15 cellular contexts compared by ENCODE assay signal in the genomic region with DNA sequence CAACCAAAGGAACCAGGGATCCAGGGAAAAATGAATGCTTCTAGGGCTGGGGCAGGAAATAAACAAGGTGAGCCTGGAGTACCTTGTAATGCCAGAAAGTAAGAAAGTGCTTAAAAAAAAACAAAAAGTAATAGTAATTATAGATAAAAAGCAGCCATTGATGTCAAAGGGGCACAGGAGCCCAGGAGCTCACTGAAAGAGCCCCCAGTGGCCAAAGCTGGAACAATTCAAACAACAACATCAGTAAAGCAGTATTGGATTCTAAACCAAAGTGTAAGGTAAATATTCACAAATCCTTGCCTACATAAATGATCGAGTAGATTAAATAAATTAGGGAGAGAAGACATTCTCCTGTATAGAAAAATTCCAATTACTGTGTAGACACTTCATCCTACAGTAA.
DNase-seq lines count a peak whose midpoint lies in the region; ATAC-seq and TF ChIP-seq lines count a peak whose summit lies in the region.
"Had no signal": no experiment of that assay in that cellular context is flagged by ENCODE, and none has a peak within 500 bp of the region (broad histone marks: within the 10 kb centered on the region; RNA-seq: fewer than 3 reads in every experiment).

No MANE protein-coding gene starts in this region.

- no peak for ATAC-seq in natural killer cell treated with Interleukin-12 subunit alpha and Interleukin-12 subunit beta and Interleukin-15 and Interleukin-18, amount 100 ng/mL, for 72 hours
- no peak for ATAC-seq in aorta (ENCODE audit: low FRiP score)
- ATAC-seq: activated CD4-positive, CD25-positive, alpha-beta regulatory T cell treated with anti-CD3 and anti-CD28 coated beads, Interleukin-2, amount 50 U/mL, for 24 hours had no signal

- POLR2A ChIA-PET in MCF 10A (lab: Yijun Ruan, JAX): no interaction called here

- H3K27ac Mint-ChIP-seq in MCF 10A (ENCODE audit: low read depth, unreplicated experiment) (no peak overlapping the region), endodermal cell (no peak overlapping the region)
- H3K27ac Mint-ChIP-seq in natural killer cell treated with Interleukin-12 subunit alpha and Interleukin-12 subunit beta and Interleukin-15 and Interleukin-18, amount 100 ng/mL, for 72 hours: no peak overlapping the region
- H3K27ac Mint-ChIP-seq: CD14-positive monocyte had no signal

- no TSS peak for BruUV-seq in MCF 10A (replicated peaks; lab: Mats Ljungman, UMichigan)

- H3K27me3 ChIP-seq in breast epithelium (no peaks in the 10 kb centered on the region), endodermal cell (ENCODE audit: control insufficient read depth, insufficient read depth, low read length, poor library complexity, severe bottlenecking) (no peaks in the 10 kb centered on the region), smooth muscle cell (ENCODE audit: low read depth) (no peaks in the 10 kb centered on the region), prostate gland (replicated peaks; ENCODE audit: insufficient read depth) (no peaks in the 10 kb centered on the region), aorta (ENCODE audit: control insufficient read depth in 1 of 2, insufficient read depth in 2 of 2, low read length in 1 of 2) (no peaks in the 10 kb centered on the region)
- H3K27me3 ChIP-seq: colonic mucosa, Peyer's patch had no signal

- H2AFZ ChIP-seq in smooth muscle cell (ENCODE audit: low read depth): no peak overlapping the region

- no peaks in the 10 kb centered on the region for H4K20me1 ChIP-seq in smooth muscle cell (ENCODE audit: low read depth)

- no peaks in the 10 kb centered on the region for H3K9me3 ChIP-seq in breast epithelium
- H3K9me3 ChIP-seq in endodermal cell (ENCODE audit: control insufficient read depth, low read length): peaks cover 10% of the 10 kb centered on the region
- H3K9me3 ChIP-seq in smooth muscle cell (replicated peaks; ENCODE audit: low read depth): no peaks in the 10 kb centered on the region
- no peaks in the 10 kb centered on the region for H3K9me3 ChIP-seq in prostate gland
- no peaks in the 10 kb centered on the region for H3K9me3 ChIP-seq in aorta (ENCODE audit: control insufficient read depth, low read length)
- H3K9me3 ChIP-seq: colonic mucosa, mucosa of descending colon, Peyer's patch had no signal

- H3K4me1 Mint-ChIP-seq in MCF 10A (ENCODE audit: insufficient read depth, unreplicated experiment) (no peaks in the 10 kb centered on the region), endodermal cell (no peaks in the 10 kb centered on the region)
- H3K4me1 Mint-ChIP-seq in natural killer cell treated with Interleukin-12 subunit alpha and Interleukin-12 subunit beta and Interleukin-15 and Interleukin-18, amount 100 ng/mL, for 72 hours (ENCODE audit: low read depth in 2 of 2): no peaks in the 10 kb centered on the region
- H3K4me1 Mint-ChIP-seq: CD14-positive monocyte had no signal

- peak; percentile 9 for DNase-seq in MCF 10A (ENCODE audit: unreplicated experiment)
- DNase-seq in breast epithelium (ENCODE audit: low spot score in 2 of 2): no peak
- DNase-seq in NCI-H69 (lab: John Stamatoyannopoulos, UW): peak; percentile 10
- peak; percentile 62 for DNase-seq in endodermal cell
- no peak for DNase-seq in smooth muscle cell (lab: John Stamatoyannopoulos, UW; ENCODE audit: unreplicated experiment)
- DNase-seq in natural killer cell treated with Interleukin-12 subunit alpha and Interleukin-12 subunit beta and Interleukin-15 and Interleukin-18, amount 100 ng/mL, for 72 hours (ENCODE audit: low spot score): no peak
- DNase-seq in prostate gland (ENCODE audit: low spot score): no peak
- no peak for DNase-seq in aorta
- DNase-seq: colonic mucosa, mucosa of descending colon, NCI-H1930, Peyer's patch, small intestine had no signal

- H3K27ac ChIP-seq in breast epithelium (no peak overlapping the region), endodermal cell (ENCODE audit: low read depth, low read length) (no peak overlapping the region), smooth muscle cell (ENCODE audit: low read depth) (no peak overlapping the region), prostate gland (no peak overlapping the region), aorta (ENCODE audit: low read depth in 1 of 2, low read length in 2 of 2) (no peak overlapping the region)
- H3K27ac ChIP-seq: colonic mucosa, Peyer's patch had no signal

- CTCF ChIA-PET in MCF 10A (lab: Yijun Ruan, JAX): interaction anchor here (0.6 to 1.3 kb wide), 6 partner anchors 14 to 1233 kb away, joined by 3 to 5 read pairs (median 4); no protein-coding TSS in a partner anchor

- no peak overlapping the region for H3K4me3 Mint-ChIP-seq in MCF 10A (ENCODE audit: unreplicated experiment)
- no peak overlapping the region for H3K4me3 Mint-ChIP-seq in endodermal cell
- no peak overlapping the region for H3K4me3 Mint-ChIP-seq in natural killer cell treated with Interleukin-12 subunit alpha and Interleukin-12 subunit beta and Interleukin-15 and Interleukin-18, amount 100 ng/mL, for 72 hours
- H3K4me3 Mint-ChIP-seq: CD14-positive monocyte had no signal

- no peaks in the 10 kb centered on the region for H3K79me2 ChIP-seq in smooth muscle cell (ENCODE audit: low read depth)

- intact Hi-C loops in MCF 10A (cut with micrococcal nuclease): no loop called here
- intact Hi-C loops in breast epithelium (cut with DNase I; ENCODE audit: low total_unique reads): loop anchor here (5.0 kb wide), 1 partner anchor 1851 kb away; no protein-coding TSS in a partner anchor
- intact Hi-C loops in prostate gland (cut with DNase I): no loop called here
- intact Hi-C loops in aorta (cut with DNase I): no loop called here

- no peaks in the 10 kb centered on the region for H3F3A ChIP-seq in smooth muscle cell (ENCODE audit: low read depth)

- H3K27me3 Mint-ChIP-seq in MCF 10A (ENCODE audit: insufficient read depth, unreplicated experiment): no peaks in the 10 kb centered on the region
- no peaks in the 10 kb centered on the region for H3K27me3 Mint-ChIP-seq in endodermal cell (ENCODE audit: insufficient read depth)
- H3K27me3 Mint-ChIP-seq in natural killer cell treated with Interleukin-12 subunit alpha and Interleukin-12 subunit beta and Interleukin-15 and Interleukin-18, amount 100 ng/mL, for 72 hours: peaks cover 22 to 43% of the 10 kb centered on the region in 2 donors

- no peak overlapping the region for H3K4me3 ChIP-seq in breast epithelium
- no peak overlapping the region for H3K4me3 ChIP-seq in endodermal cell (ENCODE audit: low read length)
- H3K4me3 ChIP-seq in smooth muscle cell: no peak overlapping the region
- H3K4me3 ChIP-seq in prostate gland: no peak overlapping the region
- H3K4me3 ChIP-seq in aorta (ENCODE audit: low read length in 2 of 2): no peak overlapping the region
- H3K4me3 ChIP-seq: colonic mucosa, mucosa of descending colon, Peyer's patch had no signal

- H3K4me2 ChIP-seq in smooth muscle cell: no peak overlapping the region

- H3K36me3 Mint-ChIP-seq in MCF 10A (ENCODE audit: insufficient read depth, unreplicated experiment) (no peaks in the 10 kb centered on the region), endodermal cell (ENCODE audit: low read depth) (no peaks in the 10 kb centered on the region)
- peaks cover 6% of the 10 kb centered on the region for H3K36me3 Mint-ChIP-seq in natural killer cell treated with Interleukin-12 subunit alpha and Interleukin-12 subunit beta and Interleukin-15 and Interleukin-18, amount 100 ng/mL, for 72 hours
- H3K36me3 Mint-ChIP-seq: CD14-positive monocyte had no signal

- TF ChIP-seq CTCF in MCF 10A (IDR thresholded peaks at IDR 0.05; ENCODE audit: unreplicated experiment) (no peak), breast epithelium (IDR thresholded peaks at IDR 0.05) (no peak), endodermal cell (conservative IDR thresholded peaks at IDR 0.05) (peak; percentile 77), smooth muscle cell (IDR thresholded peaks at IDR 0.05; ENCODE audit: borderline replicate concordance, insufficient read depth, poor library complexity, severe bottlenecking) (peak; percentile 30), prostate gland (IDR thresholded peaks at IDR 0.05) (peak in 1 of 4 experiments; percentile 3)

- TF ChIP-seq POLR2A in breast epithelium (IDR thresholded peaks at IDR 0.05) (no peak), prostate gland (IDR thresholded peaks at IDR 0.05) (no peak)

- H3K9me3 Mint-ChIP-seq in MCF 10A (ENCODE audit: unreplicated experiment) (peaks cover 10% of the 10 kb centered on the region), endodermal cell (peaks cover 8% of the 10 kb centered on the region)
- no peaks in the 10 kb centered on the region for H3K9me3 Mint-ChIP-seq in natural killer cell treated with Interleukin-12 subunit alpha and Interleukin-12 subunit beta and Interleukin-15 and Interleukin-18, amount 100 ng/mL, for 72 hours

- H3K4me1 ChIP-seq in breast epithelium: no peaks in the 10 kb centered on the region
- no peaks in the 10 kb centered on the region for H3K4me1 ChIP-seq in endodermal cell (ENCODE audit: control insufficient read depth, insufficient read depth, low read length)
- no peaks in the 10 kb centered on the region for H3K4me1 ChIP-seq in smooth muscle cell (ENCODE audit: low read depth)
- no peaks in the 10 kb centered on the region for H3K4me1 ChIP-seq in prostate gland (replicated peaks)
- no peaks in the 10 kb centered on the region for H3K4me1 ChIP-seq in aorta (ENCODE audit: control insufficient read depth in 1 of 2, insufficient read depth in 2 of 2, low read length in 2 of 2)
- H3K4me1 ChIP-seq: colonic mucosa, Peyer's patch had no signal

- H3K9ac ChIP-seq in endodermal cell (ENCODE audit: extremely low read depth, low read length, poor library complexity, severe bottlenecking) (no peak overlapping the region), smooth muscle cell (ENCODE audit: low read depth) (no peak overlapping the region)

- H3K36me3 ChIP-seq in breast epithelium (no peaks in the 10 kb centered on the region), endodermal cell (ENCODE audit: control insufficient read depth, insufficient read depth, low read length) (no peaks in the 10 kb centered on the region), smooth muscle cell (ENCODE audit: low read depth) (no peaks in the 10 kb centered on the region), prostate gland (no peaks in the 10 kb centered on the region), aorta (ENCODE audit: control insufficient read depth in 1 of 2, insufficient read depth in 2 of 2, low read length in 1 of 2) (no peaks in the 10 kb centered on the region)
- H3K36me3 ChIP-seq: colonic mucosa, Peyer's patch had no signal

- WGBS in endodermal cell (ENCODE audit: insufficient coverage in 1 of 2, insufficient read length in 1 of 2), 2 experiments: no CpG with 5 or more reads among the region's 1 CpG
- 76% methylated on average over 1 of the region's 1 CpG for WGBS in smooth muscle cell (ENCODE audit: low lambda C conversion rate)
- WGBS in prostate gland: 71% methylated on average over 1 of the region's 1 CpG
- 67 to 75% methylated on average over 1 of the region's 1 CpG for WGBS in aorta, 2 donors

Comparison
In these comparisons a context has a peak if more than half of its experiments do, and no peak if none do; other contexts are left out.
1. DNase-seq: peak in MCF 10A (single experiment), NCI-H69 (single experiment) and endodermal cell (single experiment); none in breast epithelium (0 of 2), smooth muscle cell (single experiment), natural killer cell treated with Interleukin-12 subunit alpha and Interleukin-12 subunit beta and Interleukin-15 and Interleukin-18, amount 100 ng/mL, for 72 hours (single experiment), prostate gland (single experiment) and aorta (0 of 2).
2. CTCF ChIP-seq: peak in endodermal cell (single experiment) and smooth muscle cell (single experiment); none in MCF 10A (single experiment) and breast epithelium (0 of 3).